1 cellular context compared by ENCODE assay signal in the genomic region with DNA sequence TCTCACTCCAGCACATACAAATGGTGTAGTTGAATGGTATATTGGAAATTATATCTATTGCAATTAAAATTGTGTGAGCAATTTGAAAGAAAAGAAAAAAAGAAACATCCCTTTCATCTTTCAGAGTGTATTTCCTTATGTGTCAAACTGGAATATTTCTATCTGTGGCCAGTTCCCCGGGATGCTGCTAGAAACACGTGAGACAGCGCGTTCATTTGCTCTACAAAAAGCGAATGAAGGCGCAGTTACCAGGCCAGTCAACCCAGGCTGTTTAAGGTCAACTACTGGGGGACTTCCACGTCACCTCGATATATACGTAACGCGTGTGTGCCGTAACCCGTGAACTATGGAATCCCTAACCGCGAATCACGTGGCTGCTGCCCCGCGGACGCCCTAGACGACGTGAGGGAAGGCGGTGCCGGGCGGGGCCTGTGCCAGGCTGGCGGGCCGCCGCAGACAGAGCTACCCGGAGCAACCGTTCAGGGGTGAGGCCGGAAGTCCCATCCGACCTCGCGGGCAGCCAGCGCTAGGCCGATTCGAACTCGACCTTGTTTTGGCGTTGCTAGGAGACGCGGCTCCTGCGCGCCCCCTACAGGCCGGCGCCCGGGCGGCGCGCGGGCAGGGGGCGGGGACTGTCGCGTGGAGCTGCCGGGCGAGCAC.
TF ChIP-seq lines count a peak whose summit lies in the region.

No MANE protein-coding gene starts in this region.

TF ChIP-seq in GM12878, 131 proteins besides CTCF, POLR2A, EP300 and RAD21 (continued from another document):
- TF ChIP-seq, protein P1, sequence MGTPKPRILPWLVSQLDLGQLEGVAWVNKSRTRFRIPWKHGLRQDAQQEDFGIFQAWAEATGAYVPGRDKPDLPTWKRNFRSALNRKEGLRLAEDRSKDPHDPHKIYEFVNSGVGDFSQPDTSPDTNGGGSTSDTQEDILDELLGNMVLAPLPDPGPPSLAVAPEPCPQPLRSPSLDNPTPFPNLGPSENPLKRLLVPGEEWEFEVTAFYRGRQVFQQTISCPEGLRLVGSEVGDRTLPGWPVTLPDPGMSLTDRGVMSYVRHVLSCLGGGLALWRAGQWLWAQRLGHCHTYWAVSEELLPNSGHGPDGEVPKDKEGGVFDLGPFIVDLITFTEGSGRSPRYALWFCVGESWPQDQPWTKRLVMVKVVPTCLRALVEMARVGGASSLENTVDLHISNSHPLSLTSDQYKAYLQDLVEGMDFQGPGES (IDR thresholded peaks at IDR 0.05) = 0 out of 2 replicates have a peak, but pooled peaks have one; percentile 33
- no peak for TF ChIP-seq EZH2 (IDR thresholded peaks at IDR 0.05; ENCODE audit: borderline replicate concordance, control insufficient read depth, low read depth, low read length)
- no peak for TF ChIP-seq YBX1 (IDR thresholded peaks at IDR 0.05)
- TF ChIP-seq, protein P2, sequence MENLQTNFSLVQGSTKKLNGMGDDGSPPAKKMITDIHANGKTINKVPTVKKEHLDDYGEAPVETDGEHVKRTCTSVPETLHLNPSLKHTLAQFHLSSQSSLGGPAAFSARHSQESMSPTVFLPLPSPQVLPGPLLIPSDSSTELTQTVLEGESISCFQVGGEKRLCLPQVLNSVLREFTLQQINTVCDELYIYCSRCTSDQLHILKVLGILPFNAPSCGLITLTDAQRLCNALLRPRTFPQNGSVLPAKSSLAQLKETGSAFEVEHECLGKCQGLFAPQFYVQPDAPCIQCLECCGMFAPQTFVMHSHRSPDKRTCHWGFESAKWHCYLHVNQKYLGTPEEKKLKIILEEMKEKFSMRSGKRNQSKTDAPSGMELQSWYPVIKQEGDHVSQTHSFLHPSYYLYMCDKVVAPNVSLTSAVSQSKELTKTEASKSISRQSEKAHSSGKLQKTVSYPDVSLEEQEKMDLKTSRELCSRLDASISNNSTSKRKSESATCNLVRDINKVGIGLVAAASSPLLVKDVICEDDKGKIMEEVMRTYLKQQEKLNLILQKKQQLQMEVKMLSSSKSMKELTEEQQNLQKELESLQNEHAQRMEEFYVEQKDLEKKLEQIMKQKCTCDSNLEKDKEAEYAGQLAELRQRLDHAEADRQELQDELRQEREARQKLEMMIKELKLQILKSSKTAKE (IDR thresholded peaks at IDR 0.05; ENCODE audit: low read depth, poor library complexity, severe bottlenecking) = no peak
- TF ChIP-seq CREB1 (IDR thresholded peaks at IDR 0.05; ENCODE audit: low read depth) = peak; percentile 39; the same call in 1 of the 2 replicates
- peak; percentile 59 for TF ChIP-seq MXI1 (IDR thresholded peaks at IDR 0.05; ENCODE audit: low read depth, low read length)
- no peak for TF ChIP-seq SMARCA5 (IDR thresholded peaks at IDR 0.05)
- no peak for TF ChIP-seq CEBPB (IDR thresholded peaks at IDR 0.05; ENCODE audit: borderline replicate concordance in 1 of 2, low read depth in 2 of 2, low read length in 2 of 2)
- no peak for TF ChIP-seq TAF1 (IDR thresholded peaks at IDR 0.05; ENCODE audit: borderline replicate concordance, low read depth, low read length)
- no peak for TF ChIP-seq SREBF2 (IDR thresholded peaks at IDR 0.05; ENCODE audit: low read length)
- no peak for TF ChIP-seq ETV6 (conservative IDR thresholded peaks at IDR 0.05 in 1 of 2, IDR thresholded peaks at IDR 0.05 in 1 of 2; ENCODE audit: borderline replicate concordance in 1 of 2, low read depth in 1 of 2)
- peak; percentile 29 for TF ChIP-seq SMC3 (IDR thresholded peaks at IDR 0.05; ENCODE audit: borderline replicate concordance, low read length)
- TF ChIP-seq NBN (IDR thresholded peaks at IDR 0.05) = no peak
- TF ChIP-seq BHLHE40 (IDR thresholded peaks at IDR 0.05; ENCODE audit: borderline replicate concordance in 1 of 2, low read depth in 2 of 2, low read length in 1 of 2) = peak; percentile 19 to 41; a peak in 2 of 4 replicates
- TF ChIP-seq, protein P3, sequence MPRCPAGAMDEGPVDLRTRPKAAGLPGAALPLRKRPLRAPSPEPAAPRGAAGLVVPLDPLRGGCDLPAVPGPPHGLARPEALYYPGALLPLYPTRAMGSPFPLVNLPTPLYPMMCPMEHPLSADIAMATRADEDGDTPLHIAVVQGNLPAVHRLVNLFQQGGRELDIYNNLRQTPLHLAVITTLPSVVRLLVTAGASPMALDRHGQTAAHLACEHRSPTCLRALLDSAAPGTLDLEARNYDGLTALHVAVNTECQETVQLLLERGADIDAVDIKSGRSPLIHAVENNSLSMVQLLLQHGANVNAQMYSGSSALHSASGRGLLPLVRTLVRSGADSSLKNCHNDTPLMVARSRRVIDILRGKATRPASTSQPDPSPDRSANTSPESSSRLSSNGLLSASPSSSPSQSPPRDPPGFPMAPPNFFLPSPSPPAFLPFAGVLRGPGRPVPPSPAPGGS (IDR thresholded peaks at IDR 0.05; ENCODE audit: borderline replicate concordance, insufficient read depth, low read depth, low read length, poor library complexity, severe bottlenecking) = no peak
- TF ChIP-seq, protein P4, sequence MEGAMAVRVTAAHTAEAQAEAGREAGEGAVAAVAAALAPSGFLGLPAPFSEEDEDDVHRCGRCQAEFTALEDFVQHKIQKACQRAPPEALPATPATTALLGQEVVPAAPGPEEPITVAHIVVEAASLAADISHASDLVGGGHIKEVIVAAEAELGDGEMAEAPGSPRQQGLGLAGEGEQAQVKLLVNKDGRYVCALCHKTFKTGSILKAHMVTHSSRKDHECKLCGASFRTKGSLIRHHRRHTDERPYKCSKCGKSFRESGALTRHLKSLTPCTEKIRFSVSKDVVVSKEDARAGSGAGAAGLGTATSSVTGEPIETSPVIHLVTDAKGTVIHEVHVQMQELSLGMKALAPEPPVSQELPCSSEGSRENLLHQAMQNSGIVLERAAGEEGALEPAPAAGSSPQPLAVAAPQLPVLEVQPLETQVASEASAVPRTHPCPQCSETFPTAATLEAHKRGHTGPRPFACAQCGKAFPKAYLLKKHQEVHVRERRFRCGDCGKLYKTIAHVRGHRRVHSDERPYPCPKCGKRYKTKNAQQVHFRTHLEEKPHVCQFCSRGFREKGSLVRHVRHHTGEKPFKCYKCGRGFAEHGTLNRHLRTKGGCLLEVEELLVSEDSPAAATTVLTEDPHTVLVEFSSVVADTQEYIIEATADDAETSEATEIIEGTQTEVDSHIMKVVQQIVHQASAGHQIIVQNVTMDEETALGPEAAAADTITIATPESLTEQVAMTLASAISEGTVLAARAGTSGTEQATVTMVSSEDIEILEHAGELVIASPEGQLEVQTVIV (IDR thresholded peaks at IDR 0.05; ENCODE audit: borderline replicate concordance, partially characterized antibody) = no peak
- no peak for TF ChIP-seq SPI1 (IDR thresholded peaks at IDR 0.05; ENCODE audit: borderline replicate concordance, insufficient read depth, low read depth, low read length)
- TF ChIP-seq, protein P5, sequence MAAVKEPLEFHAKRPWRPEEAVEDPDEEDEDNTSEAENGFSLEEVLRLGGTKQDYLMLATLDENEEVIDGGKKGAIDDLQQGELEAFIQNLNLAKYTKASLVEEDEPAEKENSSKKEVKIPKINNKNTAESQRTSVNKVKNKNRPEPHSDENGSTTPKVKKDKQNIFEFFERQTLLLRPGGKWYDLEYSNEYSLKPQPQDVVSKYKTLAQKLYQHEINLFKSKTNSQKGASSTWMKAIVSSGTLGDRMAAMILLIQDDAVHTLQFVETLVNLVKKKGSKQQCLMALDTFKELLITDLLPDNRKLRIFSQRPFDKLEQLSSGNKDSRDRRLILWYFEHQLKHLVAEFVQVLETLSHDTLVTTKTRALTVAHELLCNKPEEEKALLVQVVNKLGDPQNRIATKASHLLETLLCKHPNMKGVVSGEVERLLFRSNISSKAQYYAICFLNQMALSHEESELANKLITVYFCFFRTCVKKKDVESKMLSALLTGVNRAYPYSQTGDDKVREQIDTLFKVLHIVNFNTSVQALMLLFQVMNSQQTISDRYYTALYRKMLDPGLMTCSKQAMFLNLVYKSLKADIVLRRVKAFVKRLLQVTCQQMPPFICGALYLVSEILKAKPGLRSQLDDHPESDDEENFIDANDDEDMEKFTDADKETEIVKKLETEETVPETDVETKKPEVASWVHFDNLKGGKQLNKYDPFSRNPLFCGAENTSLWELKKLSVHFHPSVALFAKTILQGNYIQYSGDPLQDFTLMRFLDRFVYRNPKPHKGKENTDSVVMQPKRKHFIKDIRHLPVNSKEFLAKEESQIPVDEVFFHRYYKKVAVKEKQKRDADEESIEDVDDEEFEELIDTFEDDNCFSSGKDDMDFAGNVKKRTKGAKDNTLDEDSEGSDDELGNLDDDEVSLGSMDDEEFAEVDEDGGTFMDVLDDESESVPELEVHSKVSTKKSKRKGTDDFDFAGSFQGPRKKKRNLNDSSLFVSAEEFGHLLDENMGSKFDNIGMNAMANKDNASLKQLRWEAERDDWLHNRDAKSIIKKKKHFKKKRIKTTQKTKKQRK (IDR thresholded peaks at IDR 0.05; ENCODE audit: low read depth, low read length) = no peak
- TF ChIP-seq ESRRA (IDR thresholded peaks at IDR 0.05; ENCODE audit: low read length) = no peak
- no peak for TF ChIP-seq CHD4 (IDR thresholded peaks at IDR 0.05)
- no peak for TF ChIP-seq RCOR1 (conservative IDR thresholded peaks at IDR 0.05; ENCODE audit: low read depth, low read length)
- no peak for TF ChIP-seq NR2C1 (IDR thresholded peaks at IDR 0.05)
- no peak for TF ChIP-seq WRNIP1 (IDR thresholded peaks at IDR 0.05; ENCODE audit: borderline replicate concordance, low read depth, low read length)
- TF ChIP-seq, protein P6, sequence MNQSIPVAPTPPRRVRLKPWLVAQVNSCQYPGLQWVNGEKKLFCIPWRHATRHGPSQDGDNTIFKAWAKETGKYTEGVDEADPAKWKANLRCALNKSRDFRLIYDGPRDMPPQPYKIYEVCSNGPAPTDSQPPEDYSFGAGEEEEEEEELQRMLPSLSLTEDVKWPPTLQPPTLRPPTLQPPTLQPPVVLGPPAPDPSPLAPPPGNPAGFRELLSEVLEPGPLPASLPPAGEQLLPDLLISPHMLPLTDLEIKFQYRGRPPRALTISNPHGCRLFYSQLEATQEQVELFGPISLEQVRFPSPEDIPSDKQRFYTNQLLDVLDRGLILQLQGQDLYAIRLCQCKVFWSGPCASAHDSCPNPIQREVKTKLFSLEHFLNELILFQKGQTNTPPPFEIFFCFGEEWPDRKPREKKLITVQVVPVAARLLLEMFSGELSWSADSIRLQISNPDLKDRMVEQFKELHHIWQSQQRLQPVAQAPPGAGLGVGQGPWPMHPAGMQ (IDR thresholded peaks at IDR 0.05; ENCODE audit: borderline replicate concordance) = no peak
- TF ChIP-seq ZZZ3 (IDR thresholded peaks at IDR 0.05; ENCODE audit: control insufficient read depth, insufficient read length, low read depth) = no peak
- TF ChIP-seq HDGF (IDR thresholded peaks at IDR 0.05) = no peak
- TF ChIP-seq NR2F1 (conservative IDR thresholded peaks at IDR 0.05) = peak; percentile 6; the same call in 1 of the 2 replicates
- TF ChIP-seq JUNB (IDR thresholded peaks at IDR 0.05) = no peak
- TF ChIP-seq BACH1 (IDR thresholded peaks at IDR 0.05; ENCODE audit: borderline replicate concordance) = no peak
- TF ChIP-seq SUZ12 (IDR thresholded peaks at IDR 0.05; ENCODE audit: unreplicated experiment) = no peak
- peak; percentile 42; the same call in 1 of the 2 replicates for TF ChIP-seq CBX5 (IDR thresholded peaks at IDR 0.05; ENCODE audit: low read depth)
- no peak for TF ChIP-seq IKZF2 (IDR thresholded peaks at IDR 0.05)
- no peak for TF ChIP-seq FOXM1 (IDR thresholded peaks at IDR 0.05; ENCODE audit: low read depth, low read length)
- TF ChIP-seq EED (IDR thresholded peaks at IDR 0.05; ENCODE audit: low read depth) = no peak
- no peak for TF ChIP-seq CBFB (IDR thresholded peaks at IDR 0.05; ENCODE audit: low read depth)
- 0 out of 3 replicates have a peak, but pooled peaks have one; percentile 41 for TF ChIP-seq POU2F2 (IDR thresholded peaks at IDR 0.05; ENCODE audit: borderline replicate concordance, low read depth, low read length)
- no peak for TF ChIP-seq NFIC (IDR thresholded peaks at IDR 0.05; ENCODE audit: low read depth, low read length)
- TF ChIP-seq GABPA (IDR thresholded peaks at IDR 0.05; ENCODE audit: low read depth) = no peak
- TF ChIP-seq ZNF207 (IDR thresholded peaks at IDR 0.05; ENCODE audit: borderline replicate concordance) = no peak
